ENCODE assay signal across 19 cellular contexts in genomic region chr3:4343258-4343657, GRCh38. TPM values are rescaled to one million over a fixed set of nuclear protein-coding genes. Genes with fewer than 3 reads are reported as not detected.
DNase-seq lines count a peak whose midpoint lies in the region; ATAC-seq, FAIRE-seq and TF ChIP-seq lines count a peak whose summit lies in the region.
"Had no signal": no experiment of that assay in that cellular context is flagged by ENCODE, and none has a peak within 500 bp of the region (broad histone marks: within the 10 kb centered on the region; RNA-seq: fewer than 3 reads in every experiment).

No MANE protein-coding gene starts in this region.

- intact Hi-C loops in IMR-90 (cut with micrococcal nuclease) = no loop called here

- H3K27me3 Mint-ChIP-seq in chondrocyte (ENCODE audit: low read depth) = no peaks in the 10 kb centered on the region

- no peaks in the 10 kb centered on the region for H3K9me3 ChIP-seq in IMR-90 (ENCODE audit: control insufficient read depth, insufficient read depth, low read length)

- peak overlapping the region; percentile 58; the same call in 1 of the 2 replicates for H3K27ac ChIP-seq in IMR-90 (ENCODE audit: insufficient read depth, low read length)

- peak; percentile 92 for ATAC-seq in IMR-90 (ENCODE audit: low read depth)
- ATAC-seq: activated T-cell treated with anti-CD3 and anti-CD28 coated beads, Interleukin-2, amount 50 U/mL, for 4 hours; natural killer cell; right cardiac atrium; stimulated activated effector memory CD8-positive, alpha-beta T cell treated with anti-CD3 and anti-CD28 coated beads, Interleukin-12 subunit alpha, Interleukin-12 subunit beta, amount 100 ng/mL, for 72 hours had no signal

- no peak for TF ChIP-seq CTCF in IMR-90 (conservative IDR thresholded peaks at IDR 0.05; ENCODE audit: low read depth, low read length)
- no peak for TF ChIP-seq CTCF in GM13976 (IDR thresholded peaks at IDR 0.05; ENCODE audit: borderline replicate concordance, control extremely low read depth, extremely low read depth, insufficient read depth, missing control alignments)
- no peak for TF ChIP-seq CTCF in chondrocyte (IDR thresholded peaks at IDR 0.05)

- no TSS peak for BruUV-seq in IMR-90 (replicated peaks; lab: Mats Ljungman, UMichigan)

- no peak overlapping the region for H3K4ac ChIP-seq in IMR-90 (ENCODE audit: low read depth, low read length)

- no peak overlapping the region for H2BK120ac ChIP-seq in IMR-90 (ENCODE audit: low read depth, low read length)

- H3K56ac ChIP-seq in IMR-90 (ENCODE audit: extremely low read depth, insufficient read depth, low read length) = no peak overlapping the region

- no peak overlapping the region for H2AK9ac ChIP-seq in IMR-90 (replicated peaks; ENCODE audit: low read depth, low read length, poor library complexity)

- no peaks in the 10 kb centered on the region for H3K27me3 ChIP-seq in IMR-90 (ENCODE audit: control insufficient read depth, insufficient read depth, low read length)

- no peak for TF ChIP-seq POLR2A in IMR-90 (IDR thresholded peaks at IDR 0.05; ENCODE audit: low read depth, low read length)

- in situ Hi-C loops in IMR-90 (cut with MboI; ENCODE audit: low sequenced_read_pairs) = no loop called here
- in situ Hi-C loops in GM13976 (cut with MboI; ENCODE audit: low sequenced_read_pairs, unreplicated experiment) = no loop called here

- no peaks in the 10 kb centered on the region for H3K79me1 ChIP-seq in IMR-90 (ENCODE audit: low read depth in 1 of 2, low read length in 2 of 2)

- H2AK5ac ChIP-seq in IMR-90 (ENCODE audit: low read depth, low read length) = no peak overlapping the region

- no CpG with 5 or more reads among the region's 1 CpG for WGBS in IMR-90 (ENCODE audit: extremely low coverage in 2 of 2, insufficient read length in 1 of 2), 2 experiments

- H3K14ac ChIP-seq in IMR-90 (replicated peaks; ENCODE audit: low read depth, low read length) = no peak overlapping the region

- H3K9me3 Mint-ChIP-seq in chondrocyte (ENCODE audit: low read depth) = peaks cover 9% of the 10 kb centered on the region
- H3K9me3 Mint-ChIP-seq: activated T-cell treated with anti-CD3 and anti-CD28 coated beads, Interleukin-2, amount 50 U/mL, for 4 hours; natural killer cell; stimulated activated effector memory CD8-positive, alpha-beta T cell treated with anti-CD3 and anti-CD28 coated beads, Interleukin-12 subunit alpha, Interleukin-12 subunit beta, amount 100 ng/mL, for 72 hours had no signal

- H3K23ac ChIP-seq in IMR-90 (ENCODE audit: low read depth, low read length) = no peak overlapping the region

- H4K91ac ChIP-seq in IMR-90 (ENCODE audit: insufficient read depth, low read depth, low read length) = no peak overlapping the region

- peaks cover 8% of the 10 kb centered on the region for H3K4me1 ChIP-seq in IMR-90 (ENCODE audit: control insufficient read depth, insufficient read depth, low read length)

- H3K36me3 Mint-ChIP-seq in chondrocyte (ENCODE audit: low read depth) = no peaks in the 10 kb centered on the region
- H3K36me3 Mint-ChIP-seq: natural killer cell; stimulated activated effector memory CD8-positive, alpha-beta T cell treated with anti-CD3 and anti-CD28 coated beads, Interleukin-12 subunit alpha, Interleukin-12 subunit beta, amount 100 ng/mL, for 72 hours had no signal

- no peak overlapping the region for H2BK20ac ChIP-seq in IMR-90 (ENCODE audit: low read depth, low read length)

- no peaks in the 10 kb centered on the region for H3K36me3 ChIP-seq in IMR-90 (ENCODE audit: control insufficient read depth, insufficient read depth, low read length)

- H3K18ac ChIP-seq in IMR-90 (ENCODE audit: low read depth, low read length) = peak overlapping the region; percentile 45; the same call in 1 of the 2 replicates

- no peak overlapping the region for H3K4me3 Mint-ChIP-seq in chondrocyte (ENCODE audit: unreplicated experiment)
- H3K4me3 Mint-ChIP-seq: activated T-cell treated with anti-CD3 and anti-CD28 coated beads, Interleukin-2, amount 50 U/mL, for 4 hours; CD14-positive monocyte; natural killer cell; stimulated activated effector memory CD8-positive, alpha-beta T cell treated with anti-CD3 and anti-CD28 coated beads, Interleukin-12 subunit alpha, Interleukin-12 subunit beta, amount 100 ng/mL, for 72 hours had no signal

- no peak for TF ChIP-seq RAD21 in IMR-90 (IDR thresholded peaks at IDR 0.05; ENCODE audit: low read length)

- peaks cover 13% of the 10 kb centered on the region for H3K4me1 Mint-ChIP-seq in chondrocyte (ENCODE audit: low read depth)

- POLR2A ChIA-PET in IMR-90 (lab: Charles Lee; ENCODE audit: unreplicated experiment) = no interaction called here

- H4K8ac ChIP-seq in IMR-90 (ENCODE audit: low read depth in 2 of 2, low read length in 2 of 2) = no peak overlapping the region

- H3K9me1 ChIP-seq in IMR-90 (ENCODE audit: insufficient read depth, low read length) = no peaks in the 10 kb centered on the region

- no peak for FAIRE-seq in frontal cortex (lab: Jason Lieb, UNC)

- CTCF ChIA-PET in IMR-90 (lab: Yijun Ruan, JAX) = interaction anchor here (1.2 kb wide), 1 partner anchor 290 kb away, joined by 4 read pairs; no protein-coding TSS in a partner anchor

- no peaks in the 10 kb centered on the region for H4K20me1 ChIP-seq in IMR-90 (ENCODE audit: insufficient read depth, low read length)

- no peak overlapping the region for H2AFZ ChIP-seq in IMR-90 (replicated peaks; ENCODE audit: low read length, poor library complexity)

- 0 out of 3 replicates have a peak overlapping the region, but pooled peaks have one; percentile 20 for H2BK15ac ChIP-seq in IMR-90 (ENCODE audit: low read depth, low read length)

- H3K9ac ChIP-seq in IMR-90 (ENCODE audit: low read depth, low read length) = no peak overlapping the region

- no peak overlapping the region for H3K27ac Mint-ChIP-seq in chondrocyte (ENCODE audit: unreplicated experiment)
- H3K27ac Mint-ChIP-seq: CD14-positive monocyte; natural killer cell; stimulated activated effector memory CD8-positive, alpha-beta T cell treated with anti-CD3 and anti-CD28 coated beads, Interleukin-12 subunit alpha, Interleukin-12 subunit beta, amount 100 ng/mL, for 72 hours had no signal

- H2BK5ac ChIP-seq in IMR-90 (ENCODE audit: low read depth, low read length, poor library complexity, severe bottlenecking) = peak overlapping the region; percentile 34

- H3K4me2 ChIP-seq in IMR-90 (ENCODE audit: low read depth, low read length) = peak overlapping the region; percentile 36; the same call in 1 of the 2 replicates

- dilution Hi-C loops in IMR-90 (cut with HindIII; ENCODE audit: low sequenced_read_pairs, unreplicated experiment) = no loop called here

- H4K5ac ChIP-seq in IMR-90 (ENCODE audit: low read depth, low read length) = no peak overlapping the region

- DNase-seq in AG20443 (ENCODE audit: low spot score) (peak; percentile 76), IMR-90 (peak; percentile 67), amniotic stem cell (lab: John Stamatoyannopoulos, UW) (peak; percentile 35), kidney tubule cell (ENCODE audit: low spot score) (peak; percentile 28), GM13976 (ENCODE audit: low spot score) (no peak), chondrocyte (ENCODE audit: low spot score) (no peak), frontal cortex (ENCODE audit: low spot score in 2 of 2) (no peak)
- no peak for DNase-seq in stimulated activated CD4-positive, alpha-beta T cell treated with anti-CD3 and anti-CD28 coated beads, Interleukin-12 subunit alpha, Interleukin-12 subunit beta, amount 100 ng/mL, for 4 hours
- DNase-seq: activated CD4-positive, alpha-beta T cell treated with anti-CD3 and anti-CD28 coated beads for 48 hours; activated T-cell treated with anti-CD3 and anti-CD28 coated beads, Interleukin-2, amount 50 U/mL, for 4 hours; effector CD8-positive, alpha-beta T cell; GDM1; H7; natural killer cell; NCI-H2171 treated with DMSO at 0.1 percent for 48 hours; right cardiac atrium; stimulated activated CD4-positive, alpha-beta T cell treated with anti-CD3 and anti-CD28 coated beads, Interleukin-4, amount 100 ng/mL, for 1 hour had no signal

- H3K4me3 ChIP-seq in IMR-90 (ENCODE audit: insufficient read depth, low read depth, low read length) = no peak overlapping the region

TF ChIP-seq in IMR-90, 13 proteins besides CTCF, POLR2A, EP300 and RAD21 (continues in another document):
- TF ChIP-seq MXI1 (IDR thresholded peaks at IDR 0.05; ENCODE audit: borderline replicate concordance, low read depth, low read length) (no peak), RCOR1 (IDR thresholded peaks at IDR 0.05; ENCODE audit: insufficient replicate concordance, low read length) (no peak), BHLHE40 (IDR thresholded peaks at IDR 0.05; ENCODE audit: low read depth, low read length) (no peak), SMC3 (IDR thresholded peaks at IDR 0.05; ENCODE audit: low read depth, low read length) (no peak), MAZ (IDR thresholded peaks at IDR 0.05; ENCODE audit: borderline replicate concordance, low read depth, low read length) (no peak), USF2 (IDR thresholded peaks at IDR 0.05; ENCODE audit: low read depth, low read length) (no peak), FOS (IDR thresholded peaks at IDR 0.05; ENCODE audit: low read depth, low read length) (no peak), MAFK (IDR thresholded peaks at IDR 0.05; ENCODE audit: low read depth, low read length) (no peak), CHD1 (IDR thresholded peaks at IDR 0.05; ENCODE audit: low read depth, low read length) (no peak), RFX5 (IDR thresholded peaks at IDR 0.05; ENCODE audit: low read depth, low read length) (no peak)
- TF ChIP-seq, protein P1, sequence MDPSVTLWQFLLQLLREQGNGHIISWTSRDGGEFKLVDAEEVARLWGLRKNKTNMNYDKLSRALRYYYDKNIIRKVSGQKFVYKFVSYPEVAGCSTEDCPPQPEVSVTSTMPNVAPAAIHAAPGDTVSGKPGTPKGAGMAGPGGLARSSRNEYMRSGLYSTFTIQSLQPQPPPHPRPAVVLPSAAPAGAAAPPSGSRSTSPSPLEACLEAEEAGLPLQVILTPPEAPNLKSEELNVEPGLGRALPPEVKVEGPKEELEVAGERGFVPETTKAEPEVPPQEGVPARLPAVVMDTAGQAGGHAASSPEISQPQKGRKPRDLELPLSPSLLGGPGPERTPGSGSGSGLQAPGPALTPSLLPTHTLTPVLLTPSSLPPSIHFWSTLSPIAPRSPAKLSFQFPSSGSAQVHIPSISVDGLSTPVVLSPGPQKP (IDR thresholded peaks at IDR 0.05; ENCODE audit: borderline replicate concordance, low read depth, low read length) = no peak

RNA-seq across cellular contexts. Expression of gene SETMAR, which starts 40.1 kb away (rescaled TPM):
- 17.8 and 18.1 TPM in 2 replicates for total RNA-seq in IMR-90 (2012; rRNA removed)
- 11.9 and 12.7 TPM in 2 replicates for polyA plus RNA-seq in IMR-90 (2012; rRNA removed)
- polyA plus RNA-seq in IMR-90 (2012; cell fraction: cytosol; rRNA removed) = 3.6 and 6.2 TPM in 2 replicates
- 5.2 and 30.7 TPM in 2 replicates for polyA plus RNA-seq in IMR-90 (2012; cell fraction: nucleus; rRNA removed; ENCODE audit: low replicate concordance)
- total RNA-seq in chondrocyte = 11.0 to 16.6 TPM (median 13.1 TPM) in 3 replicates
- 47.7 TPM for total RNA-seq in frontal cortex

Comparison
In these comparisons a context has a peak if more than half of its experiments do, and no peak if none do; other contexts are left out.
1. DNase-seq: peak in AG20443 (single experiment), IMR-90 (single experiment), amniotic stem cell (single experiment) and kidney tubule cell (single experiment); none in stimulated activated CD4-positive, alpha-beta T cell treated with anti-CD3 and anti-CD28 coated beads, Interleukin-12 subunit alpha, Interleukin-12 subunit beta, amount 100 ng/mL, for 4 hours (single experiment), GM13976 (single experiment), chondrocyte (single experiment) and frontal cortex (0 of 2).